2 cellular contexts compared by ENCODE assay signal in genomic region chr17:82049106-82049505, GRCh38.
TF ChIP-seq lines count a peak whose summit lies in the region.

No MANE protein-coding gene starts in this region.

TF ChIP-seq in liver, 16 proteins besides CTCF, POLR2A, EP300 and RAD21:
- TF ChIP-seq SP1 (IDR thresholded peaks at IDR 0.05) (no peak), GABPA (IDR thresholded peaks at IDR 0.05 in 1 of 2, conservative IDR thresholded peaks at IDR 0.05 in 1 of 2) (no peak)

TF ChIP-seq in HepG2, 621 proteins besides CTCF, POLR2A, EP300 and RAD21:
- TF ChIP-seq SNRNP70 (IDR thresholded peaks at IDR 0.05; ENCODE audit: low read depth, low read length) (no peak), ZIK1 (CRISPR knock-in tag; IDR thresholded peaks at IDR 0.05; ENCODE audit: borderline replicate concordance, low read depth) (no peak), DR1 (CRISPR knock-in tag; IDR thresholded peaks at IDR 0.05) (no peak), PPARG (CRISPR knock-in tag; conservative IDR thresholded peaks at IDR 0.05) (no peak), ZNF780A (CRISPR knock-in tag; IDR thresholded peaks at IDR 0.05) (no peak), BHLHE40 (IDR thresholded peaks at IDR 0.05; ENCODE audit: low read length) (no peak), SRSF4 (IDR thresholded peaks at IDR 0.05; ENCODE audit: low read depth, low read length, poor library complexity, severe bottlenecking) (no peak), MYC (CRISPR knock-in tag; IDR thresholded peaks at IDR 0.05; ENCODE audit: borderline replicate concordance) (no peak), PRDM15 (CRISPR knock-in tag; IDR thresholded peaks at IDR 0.05) (no peak), ZNF160 (CRISPR knock-in tag; IDR thresholded peaks at IDR 0.05) (no peak), ZNF503 (CRISPR knock-in tag; IDR thresholded peaks at IDR 0.05) (no peak), KLF16 (CRISPR knock-in tag; IDR thresholded peaks at IDR 0.05) (no peak), ZNF446 (CRISPR knock-in tag; IDR thresholded peaks at IDR 0.05) (no peak), LCORL (IDR thresholded peaks at IDR 0.05) (no peak), LCORL (CRISPR knock-in tag; IDR thresholded peaks at IDR 0.05) (no peak)
- TF ChIP-seq, protein P1, sequence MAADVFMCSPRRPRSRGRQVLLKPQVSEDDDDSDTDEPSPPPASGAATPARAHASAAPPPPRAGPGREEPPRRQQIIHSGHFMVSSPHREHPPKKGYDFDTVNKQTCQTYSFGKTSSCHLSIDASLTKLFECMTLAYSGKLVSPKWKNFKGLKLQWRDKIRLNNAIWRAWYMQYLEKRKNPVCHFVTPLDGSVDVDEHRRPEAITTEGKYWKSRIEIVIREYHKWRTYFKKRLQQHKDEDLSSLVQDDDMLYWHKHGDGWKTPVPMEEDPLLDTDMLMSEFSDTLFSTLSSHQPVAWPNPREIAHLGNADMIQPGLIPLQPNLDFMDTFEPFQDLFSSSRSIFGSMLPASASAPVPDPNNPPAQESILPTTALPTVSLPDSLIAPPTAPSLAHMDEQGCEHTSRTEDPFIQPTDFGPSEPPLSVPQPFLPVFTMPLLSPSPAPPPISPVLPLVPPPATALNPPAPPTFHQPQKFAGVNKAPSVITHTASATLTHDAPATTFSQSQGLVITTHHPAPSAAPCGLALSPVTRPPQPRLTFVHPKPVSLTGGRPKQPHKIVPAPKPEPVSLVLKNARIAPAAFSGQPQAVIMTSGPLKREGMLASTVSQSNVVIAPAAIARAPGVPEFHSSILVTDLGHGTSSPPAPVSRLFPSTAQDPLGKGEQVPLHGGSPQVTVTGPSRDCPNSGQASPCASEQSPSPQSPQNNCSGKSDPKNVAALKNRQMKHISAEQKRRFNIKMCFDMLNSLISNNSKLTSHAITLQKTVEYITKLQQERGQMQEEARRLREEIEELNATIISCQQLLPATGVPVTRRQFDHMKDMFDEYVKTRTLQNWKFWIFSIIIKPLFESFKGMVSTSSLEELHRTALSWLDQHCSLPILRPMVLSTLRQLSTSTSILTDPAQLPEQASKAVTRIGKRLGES (CRISPR knock-in tag; IDR thresholded peaks at IDR 0.05; ENCODE audit: borderline replicate concordance) = no peak
- TF ChIP-seq, protein P2, sequence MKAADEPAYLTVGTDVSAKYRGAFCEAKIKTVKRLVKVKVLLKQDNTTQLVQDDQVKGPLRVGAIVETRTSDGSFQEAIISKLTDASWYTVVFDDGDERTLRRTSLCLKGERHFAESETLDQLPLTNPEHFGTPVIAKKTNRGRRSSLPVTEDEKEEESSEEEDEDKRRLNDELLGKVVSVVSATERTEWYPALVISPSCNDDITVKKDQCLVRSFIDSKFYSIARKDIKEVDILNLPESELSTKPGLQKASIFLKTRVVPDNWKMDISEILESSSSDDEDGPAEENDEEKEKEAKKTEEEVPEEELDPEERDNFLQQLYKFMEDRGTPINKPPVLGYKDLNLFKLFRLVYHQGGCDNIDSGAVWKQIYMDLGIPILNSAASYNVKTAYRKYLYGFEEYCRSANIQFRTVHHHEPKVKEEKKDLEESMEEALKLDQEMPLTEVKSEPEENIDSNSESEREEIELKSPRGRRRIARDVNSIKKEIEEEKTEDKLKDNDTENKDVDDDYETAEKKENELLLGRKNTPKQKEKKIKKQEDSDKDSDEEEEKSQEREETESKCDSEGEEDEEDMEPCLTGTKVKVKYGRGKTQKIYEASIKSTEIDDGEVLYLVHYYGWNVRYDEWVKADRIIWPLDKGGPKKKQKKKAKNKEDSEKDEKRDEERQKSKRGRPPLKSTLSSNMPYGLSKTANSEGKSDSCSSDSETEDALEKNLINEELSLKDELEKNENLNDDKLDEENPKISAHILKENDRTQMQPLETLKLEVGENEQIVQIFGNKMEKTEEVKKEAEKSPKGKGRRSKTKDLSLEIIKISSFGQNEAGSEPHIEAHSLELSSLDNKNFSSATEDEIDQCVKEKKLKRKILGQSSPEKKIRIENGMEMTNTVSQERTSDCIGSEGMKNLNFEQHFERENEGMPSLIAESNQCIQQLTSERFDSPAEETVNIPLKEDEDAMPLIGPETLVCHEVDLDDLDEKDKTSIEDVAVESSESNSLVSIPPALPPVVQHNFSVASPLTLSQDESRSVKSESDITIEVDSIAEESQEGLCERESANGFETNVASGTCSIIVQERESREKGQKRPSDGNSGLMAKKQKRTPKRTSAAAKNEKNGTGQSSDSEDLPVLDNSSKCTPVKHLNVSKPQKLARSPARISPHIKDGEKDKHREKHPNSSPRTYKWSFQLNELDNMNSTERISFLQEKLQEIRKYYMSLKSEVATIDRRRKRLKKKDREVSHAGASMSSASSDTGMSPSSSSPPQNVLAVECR (CRISPR knock-in tag; IDR thresholded peaks at IDR 0.05; ENCODE audit: borderline replicate concordance) = no peak
- TF ChIP-seq, protein P3, sequence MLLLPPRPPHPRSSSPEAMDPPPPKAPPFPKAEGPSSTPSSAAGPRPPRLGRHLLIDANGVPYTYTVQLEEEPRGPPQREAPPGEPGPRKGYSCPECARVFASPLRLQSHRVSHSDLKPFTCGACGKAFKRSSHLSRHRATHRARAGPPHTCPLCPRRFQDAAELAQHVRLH (CRISPR knock-in tag; IDR thresholded peaks at IDR 0.05; ENCODE audit: borderline replicate concordance, low read depth) = no peak
- TF ChIP-seq, protein P4, sequence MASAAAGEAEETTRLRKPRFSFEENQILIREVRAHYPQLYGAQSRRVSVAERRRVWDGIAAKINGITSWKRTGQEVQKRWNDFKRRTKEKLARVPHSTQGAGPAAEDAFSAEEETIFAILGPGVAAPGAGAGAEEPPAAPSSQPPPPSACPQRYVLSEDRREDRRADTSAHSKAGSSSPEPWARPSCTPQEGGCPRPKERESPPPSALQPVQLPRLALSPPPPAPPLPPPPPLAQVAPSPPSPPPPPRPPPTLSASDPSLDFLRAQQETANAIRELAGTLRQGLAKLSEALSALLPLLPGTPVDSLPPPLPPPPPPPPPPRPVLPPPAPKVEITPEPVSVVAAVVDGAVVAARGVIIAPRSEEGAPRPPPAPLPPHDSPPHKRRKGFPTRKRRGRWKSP (CRISPR knock-in tag; IDR thresholded peaks at IDR 0.05) = no peak
